17 cellular contexts compared by ENCODE assay signal in the genomic region with DNA sequence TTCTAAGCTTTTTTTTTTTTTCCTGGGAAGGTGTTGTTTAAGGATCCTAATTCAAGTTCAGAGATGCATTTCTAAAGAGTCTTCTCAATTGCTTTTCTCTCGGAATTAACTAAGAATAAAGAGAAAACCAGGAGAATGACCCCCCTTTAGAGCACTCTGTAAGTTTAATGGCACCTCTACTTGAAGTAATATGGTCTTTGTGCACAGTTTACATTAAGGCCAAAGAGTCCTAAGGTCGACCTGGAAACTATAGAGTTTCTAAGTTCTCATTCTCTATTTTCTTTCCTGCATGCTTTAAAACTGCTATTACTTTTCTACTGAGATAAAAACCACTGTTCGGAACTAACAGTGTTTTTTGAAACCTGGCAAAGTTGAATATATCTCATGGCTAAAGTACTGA.
A peak's percentile ranks its signal among the peaks of the same experiment; 100 is the strongest.
DNase-seq lines count a peak whose midpoint lies in the region; ATAC-seq and TF ChIP-seq lines count a peak whose summit lies in the region.
"Had no signal": no experiment of that assay in that cellular context is flagged by ENCODE, and none has a peak within 500 bp of the region (broad histone marks: within the 10 kb centered on the region; RNA-seq: fewer than 3 reads in every experiment).

No MANE protein-coding gene starts in this region.

- H3K79me2 ChIP-seq in GM23338 (replicated peaks; ENCODE audit: insufficient read depth): no peaks in the 10 kb centered on the region

- peaks cover 46% of the 10 kb centered on the region for H3K4me1 ChIP-seq in GM23338 (ENCODE audit: insufficient read depth)
- H3K4me1 ChIP-seq in HUES6 (ENCODE audit: control insufficient read depth, insufficient read depth, low read length): peaks cover 36% of the 10 kb centered on the region
- H3K4me1 ChIP-seq in iPS-20b (ENCODE audit: insufficient read depth, low read length): peaks cover 30% of the 10 kb centered on the region
- H3K4me1 ChIP-seq: HAP-1 had no signal

- H3F3A ChIP-seq in GM23338 (replicated peaks; ENCODE audit: low read depth): no peaks in the 10 kb centered on the region

- no peak overlapping the region for H3K4me3 ChIP-seq in GM23338
- peak overlapping the region; percentile 4; the same call in 1 of the 2 replicates for H3K4me3 ChIP-seq in HUES6 (ENCODE audit: low read depth, low read length)
- peak overlapping the region; percentile 18; the same call in 1 of the 2 replicates for H3K4me3 ChIP-seq in iPS-20b (ENCODE audit: low read length)
- H3K4me3 ChIP-seq: GM23248, HAP-1 had no signal

- no peaks in the 10 kb centered on the region for H4K20me1 ChIP-seq in GM23338 (replicated peaks; ENCODE audit: insufficient read depth)

- no peak overlapping the region for H2AFZ ChIP-seq in GM23338
- H2AFZ ChIP-seq: GM23248 had no signal

- H3K27ac ChIP-seq in GM23338 (ENCODE audit: low read depth) (0 out of 2 replicates have a peak overlapping the region, but pooled peaks have one; percentile 2), HUES6 (ENCODE audit: low read depth, low read length) (peak overlapping the region; percentile 89), iPS-20b (ENCODE audit: low read length) (peak overlapping the region; percentile 23)
- H3K27ac ChIP-seq: GM23248 had no signal

- H3K36me3 Mint-ChIP-seq in GM23338 (ENCODE audit: low read depth) (peaks cover 23% of the 10 kb centered on the region), WTC11 (peaks cover 19% of the 10 kb centered on the region), endothelial cell (ENCODE audit: low read depth, unreplicated experiment) (no peaks in the 10 kb centered on the region)

- ATAC-seq in GM23338 (no peak), WTC11 (no peak), GM19452 (IDR thresholded peaks at IDR 0.05; ENCODE audit: unreplicated experiment) (no peak)

- peaks cover 39% of the 10 kb centered on the region for H3K4me1 Mint-ChIP-seq in GM23338
- peaks cover 58% of the 10 kb centered on the region for H3K4me1 Mint-ChIP-seq in WTC11
- H3K4me1 Mint-ChIP-seq in endothelial cell (ENCODE audit: unreplicated experiment): no peaks in the 10 kb centered on the region

- H3K27me3 Mint-ChIP-seq in GM23338 (ENCODE audit: insufficient read depth, low read depth, poor library complexity) (peaks cover 2% of the 10 kb centered on the region), WTC11 (ENCODE audit: low read depth) (peaks cover 3% of the 10 kb centered on the region), endothelial cell (ENCODE audit: unreplicated experiment) (no peaks in the 10 kb centered on the region)
- H3K27me3 Mint-ChIP-seq: CD4-positive, alpha-beta memory T cell had no signal

- no peaks in the 10 kb centered on the region; the same call in 1 of the 2 replicates for H3K9me2 ChIP-seq in GM23338 (ENCODE audit: insufficient read depth)

- H3K36me3 ChIP-seq in GM23338 (ENCODE audit: insufficient read depth) (no peaks in the 10 kb centered on the region), HUES6 (ENCODE audit: control insufficient read depth, insufficient read depth, low read length) (0 out of 2 replicates have a peak, but pooled peaks cover 3% of the 10 kb centered on the region), iPS-20b (ENCODE audit: insufficient read depth, low read depth, low read length) (no peaks in the 10 kb centered on the region)
- H3K36me3 ChIP-seq: HAP-1 had no signal

- peaks cover 18% of the 10 kb centered on the region for H3K9me3 ChIP-seq in HUES6 (ENCODE audit: control insufficient read depth, insufficient read depth, low read depth, low read length)
- peaks cover 14% of the 10 kb centered on the region for H3K9me3 ChIP-seq in iPS-20b (ENCODE audit: insufficient read depth, low read depth, low read length)
- H3K9me3 ChIP-seq: HAP-1 had no signal

- CTCF ChIA-PET in WTC11 (lab: Charles Lee): no interaction called here

- H3K27me3 ChIP-seq in GM23338 (ENCODE audit: insufficient read depth): no peaks in the 10 kb centered on the region
- no peaks in the 10 kb centered on the region for H3K27me3 ChIP-seq in HUES6 (ENCODE audit: control insufficient read depth, insufficient read depth, low read length)
- no peaks in the 10 kb centered on the region for H3K27me3 ChIP-seq in iPS-20b (ENCODE audit: insufficient read depth, low read length)

- H3K4me2 ChIP-seq in GM23338: peak overlapping the region; percentile 29

- H3K4me3 Mint-ChIP-seq in GM23338: peak overlapping the region; percentile 47; the same call in 1 of the 3 replicates
- peak overlapping the region; percentile 28; the same call in 1 of the 2 replicates for H3K4me3 Mint-ChIP-seq in WTC11
- H3K4me3 Mint-ChIP-seq in endothelial cell (ENCODE audit: unreplicated experiment): no peak overlapping the region
- H3K4me3 Mint-ChIP-seq: HFFc6 had no signal

- TF ChIP-seq CTCF in GM23338 (conservative IDR thresholded peaks at IDR 0.05; ENCODE audit: low read depth in 2 of 2) (no peak), WTC11 (IDR thresholded peaks at IDR 0.05) (no peak), endothelial cell (IDR thresholded peaks at IDR 0.05; ENCODE audit: unreplicated experiment) (no peak)

- peak; percentile 6 for DNase-seq in GM23338 (ENCODE audit: low spot score)
- DNase-seq in WTC11 (ENCODE audit: low spot score): no peak
- no peak for DNase-seq in NCI-H1092 (lab: John Stamatoyannopoulos, UW)
- no peak for DNase-seq in NCI-H1092 treated with DMSO at 0.1 percent for 48 hours (lab: John Stamatoyannopoulos, UW)
- no peak for DNase-seq in endothelial cell (ENCODE audit: low spot score)
- DNase-seq: C1 segment of cervical spinal cord; Calu3; CD4-positive, alpha-beta memory T cell; COR-L47; DMS53; DMS79 treated with DMSO at 0.1 percent for 48 hours; GM23248; HFFc6 had no signal

- peaks cover 28% of the 10 kb centered on the region for H3K9me3 Mint-ChIP-seq in GM23338
- peaks cover 27% of the 10 kb centered on the region for H3K9me3 Mint-ChIP-seq in WTC11
- H3K9me3 Mint-ChIP-seq in endothelial cell (ENCODE audit: unreplicated experiment): no peaks in the 10 kb centered on the region

- peak overlapping the region; percentile 49; the same call in 1 of the 2 replicates for H3K27ac Mint-ChIP-seq in GM23338
- no peak overlapping the region for H3K27ac Mint-ChIP-seq in WTC11
- H3K27ac Mint-ChIP-seq in endothelial cell (ENCODE audit: unreplicated experiment): no peak overlapping the region
- H3K27ac Mint-ChIP-seq: HFFc6 had no signal

- H3K9ac ChIP-seq in HUES6 (ENCODE audit: low read length) (no peak overlapping the region), iPS-20b (ENCODE audit: low read depth, low read length) (no peak overlapping the region)
- H3K9ac ChIP-seq: GM23248 had no signal

- POLR2A ChIA-PET in WTC11 (lab: Charles Lee): no interaction called here

TF ChIP-seq in GM23338, 12 proteins besides CTCF, POLR2A, EP300 and RAD21:
- TF ChIP-seq, protein P1, sequence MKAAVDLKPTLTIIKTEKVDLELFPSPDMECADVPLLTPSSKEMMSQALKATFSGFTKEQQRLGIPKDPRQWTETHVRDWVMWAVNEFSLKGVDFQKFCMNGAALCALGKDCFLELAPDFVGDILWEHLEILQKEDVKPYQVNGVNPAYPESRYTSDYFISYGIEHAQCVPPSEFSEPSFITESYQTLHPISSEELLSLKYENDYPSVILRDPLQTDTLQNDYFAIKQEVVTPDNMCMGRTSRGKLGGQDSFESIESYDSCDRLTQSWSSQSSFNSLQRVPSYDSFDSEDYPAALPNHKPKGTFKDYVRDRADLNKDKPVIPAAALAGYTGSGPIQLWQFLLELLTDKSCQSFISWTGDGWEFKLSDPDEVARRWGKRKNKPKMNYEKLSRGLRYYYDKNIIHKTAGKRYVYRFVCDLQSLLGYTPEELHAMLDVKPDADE (IDR thresholded peaks at IDR 0.05): no peak
- no peak for TF ChIP-seq STAT1 (IDR thresholded peaks at IDR 0.05; ENCODE audit: unreplicated experiment)

TF ChIP-seq in WTC11, 78 proteins besides CTCF, POLR2A, EP300 and RAD21 (continues in another document):
- no peak for TF ChIP-seq NR3C1 (CRISPR knock-in tag; conservative IDR thresholded peaks at IDR 0.05; ENCODE audit: low read depth)
- TF ChIP-seq, protein P2, sequence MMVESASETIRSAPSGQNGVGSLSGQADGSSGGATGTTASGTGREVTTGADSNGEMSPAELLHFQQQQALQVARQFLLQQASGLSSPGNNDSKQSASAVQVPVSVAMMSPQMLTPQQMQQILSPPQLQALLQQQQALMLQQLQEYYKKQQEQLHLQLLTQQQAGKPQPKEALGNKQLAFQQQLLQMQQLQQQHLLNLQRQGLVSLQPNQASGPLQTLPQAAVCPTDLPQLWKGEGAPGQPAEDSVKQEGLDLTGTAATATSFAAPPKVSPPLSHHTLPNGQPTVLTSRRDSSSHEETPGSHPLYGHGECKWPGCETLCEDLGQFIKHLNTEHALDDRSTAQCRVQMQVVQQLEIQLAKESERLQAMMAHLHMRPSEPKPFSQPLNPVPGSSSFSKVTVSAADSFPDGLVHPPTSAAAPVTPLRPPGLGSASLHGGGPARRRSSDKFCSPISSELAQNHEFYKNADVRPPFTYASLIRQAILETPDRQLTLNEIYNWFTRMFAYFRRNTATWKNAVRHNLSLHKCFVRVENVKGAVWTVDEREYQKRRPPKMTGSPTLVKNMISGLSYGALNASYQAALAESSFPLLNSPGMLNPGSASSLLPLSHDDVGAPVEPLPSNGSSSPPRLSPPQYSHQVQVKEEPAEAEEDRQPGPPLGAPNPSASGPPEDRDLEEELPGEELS (CRISPR knock-in tag; IDR thresholded peaks at IDR 0.05): no peak
- no peak for TF ChIP-seq ZNF317 (CRISPR knock-in tag; IDR thresholded peaks at IDR 0.05; ENCODE audit: borderline replicate concordance, low read depth)
- no peak for TF ChIP-seq TCF7 (CRISPR knock-in tag; IDR thresholded peaks at IDR 0.05; ENCODE audit: low read depth)
- no peak for TF ChIP-seq CBFB (CRISPR knock-in tag; IDR thresholded peaks at IDR 0.05; ENCODE audit: low read depth)
- TF ChIP-seq, protein P3, sequence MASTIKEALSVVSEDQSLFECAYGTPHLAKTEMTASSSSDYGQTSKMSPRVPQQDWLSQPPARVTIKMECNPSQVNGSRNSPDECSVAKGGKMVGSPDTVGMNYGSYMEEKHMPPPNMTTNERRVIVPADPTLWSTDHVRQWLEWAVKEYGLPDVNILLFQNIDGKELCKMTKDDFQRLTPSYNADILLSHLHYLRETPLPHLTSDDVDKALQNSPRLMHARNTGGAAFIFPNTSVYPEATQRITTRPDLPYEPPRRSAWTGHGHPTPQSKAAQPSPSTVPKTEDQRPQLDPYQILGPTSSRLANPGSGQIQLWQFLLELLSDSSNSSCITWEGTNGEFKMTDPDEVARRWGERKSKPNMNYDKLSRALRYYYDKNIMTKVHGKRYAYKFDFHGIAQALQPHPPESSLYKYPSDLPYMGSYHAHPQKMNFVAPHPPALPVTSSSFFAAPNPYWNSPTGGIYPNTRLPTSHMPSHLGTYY (CRISPR knock-in tag; IDR thresholded peaks at IDR 0.05): no peak
- TF ChIP-seq USF2 (CRISPR knock-in tag; IDR thresholded peaks at IDR 0.05): no peak
- TF ChIP-seq CREB1 (CRISPR knock-in tag; IDR thresholded peaks at IDR 0.05): no peak

Comparison
In these comparisons a context has a peak if more than half of its experiments do, and no peak if none do; other contexts are left out.
1. H3K27ac ChIP-seq: peak in every context shown above with its lines; median percentile 89 in HUES6; 23 in iPS-20b; 2 in GM23338.